ENCODE assay signal across 8 cellular contexts in genomic region chr5:1641560-1642166, GRCh38.
A peak's percentile ranks its signal among the peaks of the same experiment; 100 is the strongest.
DNase-seq lines count a peak whose midpoint lies in the region; ATAC-seq and FAIRE-seq lines count a peak whose summit lies in the region.

No MANE protein-coding gene starts in this region.

- ATAC-seq in HG02571 (IDR thresholded peaks at IDR 0.05; ENCODE audit: unreplicated experiment): peak; percentile 67
- ATAC-seq in HG02970 (IDR thresholded peaks at IDR 0.05; ENCODE audit: low FRiP score, unreplicated experiment): no peak

- DNase-seq in NCI-H1417 treated with DMSO at 0.1 percent for 48 hours (lab: John Stamatoyannopoulos, UW) (peak; percentile 80), SKM-1 treated with dmso at 0.1 percent for 144 hours (lab: John Stamatoyannopoulos, UW; ENCODE audit: unreplicated experiment) (peak; percentile 86), cardiac septum (ENCODE audit: low spot score) (peak; percentile 78), pulmonary artery endothelial cell (ENCODE audit: low read depth, low spot score) (peak; percentile 72)
- DNase-seq in activated naive CD8-positive, alpha-beta T cell treated with anti-CD3 and anti-CD28 coated beads, Interleukin-2, amount 50 U/mL, for 16 hours (ENCODE audit: low read depth, low spot score): peak; percentile 38

- peak; percentile 95 for FAIRE-seq in G401.6 (lab: Jason Lieb, UNC)

- intact Hi-C loops in cardiac septum (cut with DNase I): loop anchor here (10.0 kb wide), 2 partner anchors 257 to 297 kb away; partner anchors contain the start of gene CLPTM1L
